Comparison of ENCODE assay signal across 16 cellular contexts in the genomic region with DNA sequence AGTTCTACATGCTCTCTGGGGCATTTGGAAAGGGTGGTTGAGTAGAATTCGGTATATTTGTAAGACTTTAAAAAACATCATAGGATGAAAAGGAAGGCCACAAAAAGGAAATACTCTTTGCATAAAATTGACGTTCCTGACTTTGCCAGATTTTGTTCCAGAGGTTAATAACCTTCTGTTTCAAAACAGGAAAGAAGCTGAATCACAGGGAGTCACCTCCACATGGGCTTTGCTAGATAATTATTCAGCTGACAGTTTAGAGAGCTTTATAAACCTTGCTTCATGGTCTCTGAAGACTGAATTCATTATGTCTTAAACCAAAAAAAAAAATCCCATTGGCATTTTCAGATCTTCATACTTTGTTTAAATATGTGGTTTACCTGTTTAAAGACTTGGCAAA.
DNase-seq lines count a peak whose midpoint lies in the region; ATAC-seq, FAIRE-seq and TF ChIP-seq lines count a peak whose summit lies in the region.
"Had no signal": no experiment of that assay in that cellular context is flagged by ENCODE, and none has a peak within 500 bp of the region (broad histone marks: within the 10 kb centered on the region; RNA-seq: fewer than 3 reads in every experiment).

No MANE protein-coding gene starts in this region.

- H3K4me2 ChIP-seq in K562 (ENCODE audit: insufficient read depth, low read length), result no peak overlapping the region
- H3K4me2 ChIP-seq: A549 had no signal

- H3K27ac ChIP-seq in K562 (ENCODE audit: extremely low read depth, low read depth, low read length) (no peak overlapping the region), left ventricle myocardium inferior (replicated peaks) (peak overlapping the region; percentile 78), testis (no peak overlapping the region)
- H3K27ac ChIP-seq: A549, SJCRH30, WERI-Rb-1 had no signal

- in situ Hi-C loops in K562 (cut with MboI), result no loop called here

- H3K9ac ChIP-seq in K562 (ENCODE audit: insufficient read depth in 1 of 2, low read depth in 2 of 2, low read length in 2 of 2), result no peak overlapping the region

- TF ChIP-seq EP300 in K562 (IDR thresholded peaks at IDR 0.05; ENCODE audit: low read length), result no peak

- POLR2A ChIA-PET in K562 (lab: Yijun Ruan, JAX), result interaction anchor here (0.5 to 2.1 kb wide), 2 partner anchors 12 to 121 kb away, joined by 3 to 11 read pairs; no protein-coding TSS in a partner anchor

- FAIRE-seq in K562 (lab: Jason Lieb, UNC), result no peak
- FAIRE-seq: A549 had no signal

- H3K27me3 ChIP-seq in K562 (ENCODE audit: control insufficient read depth in 2 of 2, insufficient read depth in 2 of 2, low read length in 2 of 2) (no peaks in the 10 kb centered on the region), left ventricle myocardium inferior (ENCODE audit: low read depth) (no peaks in the 10 kb centered on the region), testis (no peaks in the 10 kb centered on the region)
- H3K27me3 ChIP-seq: SJCRH30 had no signal

- intact Hi-C loops in K562 (cut with micrococcal nuclease), result no loop called here
- intact Hi-C loops in left ventricle myocardium inferior (cut with micrococcal nuclease), result no loop called here
- intact Hi-C loops in testis (cut with DNase I; ENCODE audit: low total_unique reads), result no loop called here

- ATAC-seq in K562, result no peak
- ATAC-seq: A549 had no signal

- H2AFZ ChIP-seq in K562 (ENCODE audit: low read depth, low read length), result no peak overlapping the region

- H4K20me1 ChIP-seq in K562 (replicated peaks; ENCODE audit: control insufficient read depth, insufficient read depth, low read length), result no peaks in the 10 kb centered on the region

- no peaks in the 10 kb centered on the region for H3K79me2 ChIP-seq in K562 (ENCODE audit: control insufficient read depth, insufficient read depth, low read length)

- no TSS peak for BruUV-seq in K562 (replicated peaks; lab: Mats Ljungman, UMichigan)

- CTCF ChIA-PET in K562 (lab: Yijun Ruan, JAX; ENCODE audit: low intra/inter-chr PET ratio), result no interaction called here

- DNase-seq in NCI-H1694 treated with DMSO at 0.1 percent for 48 hours (lab: John Stamatoyannopoulos, UW), result peak; percentile 8
- no peak for DNase-seq in NCI-H1694 (lab: John Stamatoyannopoulos, UW)
- no peak for DNase-seq in K562 (ENCODE audit: extremely low read depth in 1 of 4, low spot score in 3 of 4)
- DNase-seq in left ventricle myocardium inferior, result no peak
- DNase-seq in skeletal muscle cell (ENCODE audit: low read depth), result peak; percentile 32
- no peak for DNase-seq in testis
- DNase-seq in NCI-H128 (lab: John Stamatoyannopoulos, UW; ENCODE audit: unreplicated experiment), result no peak
- DNase-seq in activated CD4-positive, CD25-positive, alpha-beta regulatory T cell (lab: John Stamatoyannopoulos, UW), result no peak
- DNase-seq: naive B cell; NCI-H1417 treated with DMSO at 0.1 percent for 48 hours; NCI-H774; SJCRH30; stimulated activated CD4-positive, alpha-beta T cell treated with anti-CD3 and anti-CD28 coated beads, Interleukin-12 subunit alpha, Interleukin-12 subunit beta, amount 100 ng/mL, for 4 hours; trophoblast cell; WERI-Rb-1 had no signal

- H3K36me3 ChIP-seq in K562 (ENCODE audit: control insufficient read depth, insufficient read depth, low read length) (no peaks in the 10 kb centered on the region), left ventricle myocardium inferior (no peaks in the 10 kb centered on the region), testis (ENCODE audit: low read depth, missing control alignments) (no peaks in the 10 kb centered on the region)
- H3K36me3 ChIP-seq: SJCRH30, WERI-Rb-1 had no signal

- TF ChIP-seq POLR2A in K562 (conservative IDR thresholded peaks at IDR 0.05) (no peak), testis (IDR thresholded peaks at IDR 0.05) (no peak)

- H3K9me1 ChIP-seq in K562 (ENCODE audit: control insufficient read depth, insufficient read depth, low read length), result no peaks in the 10 kb centered on the region

- WGBS in K562 (ENCODE audit: insufficient coverage, low coverage, missing lambda C conversion rate), result 6% methylated on average over 2 of the region's 2 CpGs
- WGBS in testis, 2 donors, result 59 to 60% methylated on average over 2 of the region's 2 CpGs

- peaks cover 0 to 17% of the 10 kb centered on the region in 2 experiments; a peak in 3 of 5 replicates for H3K4me1 ChIP-seq in K562 (replicated peaks in 1 of 2; ENCODE audit: control insufficient read depth in 2 of 2, insufficient read depth in 2 of 2, low read length in 2 of 2)
- H3K4me1 ChIP-seq in left ventricle myocardium inferior, result peaks cover 38% of the 10 kb centered on the region
- H3K4me1 ChIP-seq in testis, result no peaks in the 10 kb centered on the region
- H3K4me1 ChIP-seq: A549 had no signal

- H3K9me3 ChIP-seq in K562 (replicated peaks; ENCODE audit: control insufficient read depth, insufficient read depth, low read depth, low read length), result no peaks in the 10 kb centered on the region
- H3K9me3 ChIP-seq in left ventricle myocardium inferior (replicated peaks), result no peaks in the 10 kb centered on the region
- no peaks in the 10 kb centered on the region for H3K9me3 ChIP-seq in testis
- H3K9me3 ChIP-seq: A549, SJCRH30 had no signal

- TF ChIP-seq CTCF in K562 (IDR thresholded peaks at IDR 0.05 in 2 of 3, conservative IDR thresholded peaks at IDR 0.05 in 1 of 3; ENCODE audit: insufficient read depth in 2 of 3, low read depth in 1 of 3, low read length in 3 of 3), result no peak
- no peak for TF ChIP-seq CTCF in left ventricle myocardium inferior (IDR thresholded peaks at IDR 0.05; ENCODE audit: borderline replicate concordance)
- TF ChIP-seq CTCF in testis (IDR thresholded peaks at IDR 0.05), result no peak

- H3K4me3 ChIP-seq in K562 (no peak overlapping the region), left ventricle myocardium inferior (no peak overlapping the region), skeletal muscle cell (ENCODE audit: low read depth, low read length) (no peak overlapping the region), testis (no peak overlapping the region)
- H3K4me3 ChIP-seq: A549, SJCRH30 had no signal

- no peak for TF ChIP-seq RAD21 in K562 (CRISPR knock-in tag; conservative IDR thresholded peaks at IDR 0.05 in 1 of 2, IDR thresholded peaks at IDR 0.05 in 1 of 2)

TF ChIP-seq in K562, 482 proteins besides CTCF, POLR2A, EP300 and RAD21:
- TF ChIP-seq TCF3 (CRISPR knock-in tag; IDR thresholded peaks at IDR 0.05) (peak; percentile 55; the same call in 1 of the 2 replicates), DDX20 (tag; IDR thresholded peaks at IDR 0.05; ENCODE audit: low read depth) (no peak), RCOR1 (IDR thresholded peaks at IDR 0.05; ENCODE audit: borderline replicate concordance in 1 of 2, low read depth in 2 of 2, low read length in 2 of 2) (0 out of 4 replicates have a peak, but pooled peaks of 1 of the 2 experiments have one; percentile 16)
- TF ChIP-seq, protein P1, sequence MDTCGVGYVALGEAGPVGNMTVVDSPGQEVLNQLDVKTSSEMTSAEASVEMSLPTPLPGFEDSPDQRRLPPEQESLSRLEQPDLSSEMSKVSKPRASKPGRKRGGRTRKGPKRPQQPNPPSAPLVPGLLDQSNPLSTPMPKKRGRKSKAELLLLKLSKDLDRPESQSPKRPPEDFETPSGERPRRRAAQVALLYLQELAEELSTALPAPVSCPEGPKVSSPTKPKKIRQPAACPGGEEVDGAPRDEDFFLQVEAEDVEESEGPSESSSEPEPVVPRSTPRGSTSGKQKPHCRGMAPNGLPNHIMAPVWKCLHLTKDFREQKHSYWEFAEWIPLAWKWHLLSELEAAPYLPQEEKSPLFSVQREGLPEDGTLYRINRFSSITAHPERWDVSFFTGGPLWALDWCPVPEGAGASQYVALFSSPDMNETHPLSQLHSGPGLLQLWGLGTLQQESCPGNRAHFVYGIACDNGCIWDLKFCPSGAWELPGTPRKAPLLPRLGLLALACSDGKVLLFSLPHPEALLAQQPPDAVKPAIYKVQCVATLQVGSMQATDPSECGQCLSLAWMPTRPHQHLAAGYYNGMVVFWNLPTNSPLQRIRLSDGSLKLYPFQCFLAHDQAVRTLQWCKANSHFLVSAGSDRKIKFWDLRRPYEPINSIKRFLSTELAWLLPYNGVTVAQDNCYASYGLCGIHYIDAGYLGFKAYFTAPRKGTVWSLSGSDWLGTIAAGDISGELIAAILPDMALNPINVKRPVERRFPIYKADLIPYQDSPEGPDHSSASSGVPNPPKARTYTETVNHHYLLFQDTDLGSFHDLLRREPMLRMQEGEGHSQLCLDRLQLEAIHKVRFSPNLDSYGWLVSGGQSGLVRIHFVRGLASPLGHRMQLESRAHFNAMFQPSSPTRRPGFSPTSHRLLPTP (IDR thresholded peaks at IDR 0.05; ENCODE audit: borderline replicate concordance, extremely low read depth, insufficient read length), result no peak

Comparison
In these comparisons a context has a peak if more than half of its experiments do, and no peak if none do; other contexts are left out.
1. DNase-seq: peak in NCI-H1694 treated with DMSO at 0.1 percent for 48 hours (single experiment) and skeletal muscle cell (single experiment); none in NCI-H1694 (single experiment), K562 (0 of 4), left ventricle myocardium inferior (single experiment), testis (single experiment), NCI-H128 (single experiment) and activated CD4-positive, CD25-positive, alpha-beta regulatory T cell (0 of 4).